Comparison of ENCODE assay signal across 12 cellular contexts in the genomic region with DNA sequence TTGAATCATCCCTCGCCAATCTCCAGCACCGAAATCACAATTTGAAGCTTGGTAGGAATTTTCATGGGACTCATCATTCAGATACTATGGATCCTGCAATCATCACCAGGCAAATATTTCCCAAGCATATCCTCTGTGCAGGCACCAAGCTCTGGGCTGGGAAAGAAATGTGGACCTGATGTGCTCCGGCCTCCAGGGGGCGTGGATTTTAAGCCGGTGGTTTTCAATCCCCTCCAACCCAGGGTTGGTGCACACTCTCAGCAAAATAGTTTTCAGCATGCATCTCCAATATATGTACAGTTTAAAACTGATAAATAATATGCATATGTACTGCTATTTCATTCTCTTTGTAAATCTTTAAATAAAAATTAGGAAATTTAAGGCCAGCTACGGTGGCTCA.
DNase-seq lines count a peak whose midpoint lies in the region; ATAC-seq, FAIRE-seq and TF ChIP-seq lines count a peak whose summit lies in the region.
"Had no signal": no experiment of that assay in that cellular context is flagged by ENCODE, and none has a peak within 500 bp of the region (broad histone marks: within the 10 kb centered on the region; RNA-seq: fewer than 3 reads in every experiment).

No MANE protein-coding gene starts in this region.

- DNase-seq in A549 (ENCODE audit: low read depth in 1 of 2, low spot score in 1 of 2) (peak; percentile 27 to 54), ELF-1 (ENCODE audit: low read depth, low spot score) (peak; percentile 36), PC-3 (peak; percentile 39), fibroblast of pulmonary artery (ENCODE audit: low read depth) (peak; percentile 34), lower leg skin (ENCODE audit: low spot score in 2 of 2) (no peak), ureter (ENCODE audit: low spot score) (no peak), G401 (ENCODE audit: low spot score) (no peak)
- no peak for DNase-seq in activated CD8-positive, alpha-beta memory T cell treated with anti-CD3 and anti-CD28 coated beads, Interleukin-2, amount 10 ng/mL, durations not matched to agents 7 days and 5 days
- DNase-seq: DMS79, left colon, NCI-H524 treated with DMSO at 0.1 percent for 48 hours, right cardiac atrium had no signal

- no peaks in the 10 kb centered on the region for H3K9me2 ChIP-seq in PC-3 (replicated peaks; ENCODE audit: low read length)

- H3K4me3 Mint-ChIP-seq in activated CD8-positive, alpha-beta memory T cell treated with anti-CD3 and anti-CD28 coated beads, Interleukin-2, amount 10 ng/mL, durations not matched to agents 7 days and 5 days = no peak overlapping the region

- H3K4me1 ChIP-seq in A549 = peaks cover 14% of the 10 kb centered on the region
- H3K4me1 ChIP-seq in PC-3 (ENCODE audit: insufficient read depth, low read length) = no peaks in the 10 kb centered on the region

- H3K36me3 Mint-ChIP-seq in activated CD8-positive, alpha-beta memory T cell treated with anti-CD3 and anti-CD28 coated beads, Interleukin-2, amount 10 ng/mL, durations not matched to agents 7 days and 5 days = no peaks in the 10 kb centered on the region

- CTCF ChIA-PET in A549 (lab: Yijun Ruan, JAX) = interaction anchor here (0.9 to 2.9 kb wide), 7 partner anchors 8 to 48 kb away, joined by 3 to 21 read pairs (median 4); no protein-coding TSS in a partner anchor
- CTCF ChIA-PET in PC-3 (lab: Charles Lee) = no interaction called here
- CTCF ChIA-PET in activated CD8-positive, alpha-beta memory T cell treated with anti-CD3 and anti-CD28 coated beads, Interleukin-2, amount 10 ng/mL, durations not matched to agents 7 days and 5 days (lab: Charles Lee) = no interaction called here

- H3K4me1 Mint-ChIP-seq in activated CD8-positive, alpha-beta memory T cell treated with anti-CD3 and anti-CD28 coated beads, Interleukin-2, amount 10 ng/mL, durations not matched to agents 7 days and 5 days = peaks cover 16% of the 10 kb centered on the region

- TF ChIP-seq EP300 in A549 (IDR thresholded peaks at IDR 0.05) = no peak

- ATAC-seq in A549 = peak; percentile 63 to 84; a peak in 4 of 6 replicates
- ATAC-seq in PC-3 = peak; percentile 43; the same call in 1 of the 2 replicates
- ATAC-seq in activated CD8-positive, alpha-beta memory T cell treated with anti-CD3 and anti-CD28 coated beads, Interleukin-2, amount 10 ng/mL, durations not matched to agents 7 days and 5 days = no peak
- ATAC-seq: left colon, right cardiac atrium had no signal

- H3K27ac Mint-ChIP-seq in activated CD8-positive, alpha-beta memory T cell treated with anti-CD3 and anti-CD28 coated beads, Interleukin-2, amount 10 ng/mL, durations not matched to agents 7 days and 5 days = no peak overlapping the region

- H4K20me1 ChIP-seq in PC-3 (ENCODE audit: low read length) = no peaks in the 10 kb centered on the region

- intact Hi-C loops in PC-3 (cut with micrococcal nuclease) = no loop called here
- intact Hi-C loops in lower leg skin (cut with DNase I; ENCODE audit: low total_unique reads) = no loop called here

- in situ Hi-C loops in G401 (cut with HindIII; ENCODE audit: low sequenced_read_pairs) = no loop called here

- H3K27me3 ChIP-seq in PC-3 (ENCODE audit: low read length) = no peaks in the 10 kb centered on the region

- H3K79me2 ChIP-seq in PC-3 (ENCODE audit: low read length) = no peaks in the 10 kb centered on the region

- no peak overlapping the region for H3K27ac ChIP-seq in A549
- no peak overlapping the region for H3K27ac ChIP-seq in PC-3 (ENCODE audit: low read length)

- no peak overlapping the region for H3K9ac ChIP-seq in PC-3 (ENCODE audit: low read length)

- H2AFZ ChIP-seq in PC-3 (ENCODE audit: low read length) = no peak overlapping the region

- POLR2A ChIA-PET in A549 (lab: Yijun Ruan, JAX) = no interaction called here
- POLR2A ChIA-PET in PC-3 (lab: Charles Lee; ENCODE audit: unreplicated experiment) = no interaction called here

- no peaks in the 10 kb centered on the region for H3F3A ChIP-seq in PC-3 (ENCODE audit: low read length, unreplicated experiment)

- FAIRE-seq in A549 (lab: Jason Lieb, UNC) = no peak

- WGBS in A549 (ENCODE audit: missing lambda C conversion rate) = 77% methylated on average over 6 of the region's 6 CpGs
- WGBS in lower leg skin, 2 donors = 85 to 91% methylated on average over 6 of the region's 6 CpGs

- no peak for TF ChIP-seq RAD21 in A549 (conservative IDR thresholded peaks at IDR 0.05 in 1 of 2, IDR thresholded peaks at IDR 0.05 in 1 of 2)

- H3K36me3 ChIP-seq in PC-3 (ENCODE audit: low read depth, low read length) = peaks cover 5% of the 10 kb centered on the region; the same call in 1 of the 2 replicates

- no TSS peak for BruUV-seq in PC-3 (replicated peaks; lab: Mats Ljungman, UMichigan)

- TF ChIP-seq CTCF in A549 (IDR thresholded peaks at IDR 0.05) (peak; percentile 44; the same call in 2 of the 3 replicates), PC-3 (conservative IDR thresholded peaks at IDR 0.05; ENCODE audit: low read depth, low read length) (peak; percentile 65), fibroblast of pulmonary artery (IDR thresholded peaks at IDR 0.05; ENCODE audit: low read length, missing control alignments) (peak; percentile 59), lower leg skin (IDR thresholded peaks at IDR 0.05) (no peak)

- H3K9me3 ChIP-seq in A549 (no peaks in the 10 kb centered on the region), PC-3 (ENCODE audit: low read length) (no peaks in the 10 kb centered on the region)

- no peaks in the 10 kb centered on the region for H3K27me3 Mint-ChIP-seq in activated CD8-positive, alpha-beta memory T cell treated with anti-CD3 and anti-CD28 coated beads, Interleukin-2, amount 10 ng/mL, durations not matched to agents 7 days and 5 days

- H3K4me3 ChIP-seq in A549 (no peak overlapping the region), PC-3 (ENCODE audit: low read length) (no peak overlapping the region), fibroblast of pulmonary artery (replicated peaks; ENCODE audit: low read depth, low read length) (no peak overlapping the region), lower leg skin (ENCODE audit: low read depth, poor library complexity, severe bottlenecking) (no peak overlapping the region)

- no peaks in the 10 kb centered on the region for H3K9me3 Mint-ChIP-seq in activated CD8-positive, alpha-beta memory T cell treated with anti-CD3 and anti-CD28 coated beads, Interleukin-2, amount 10 ng/mL, durations not matched to agents 7 days and 5 days (ENCODE audit: low read depth)

- H3K4me2 ChIP-seq in A549 (no peak overlapping the region), PC-3 (ENCODE audit: low read length) (no peak overlapping the region)

- TF ChIP-seq POLR2A in A549 (IDR thresholded peaks at IDR 0.05; ENCODE audit: low read length) (no peak), lower leg skin (IDR thresholded peaks at IDR 0.05) (no peak)

TF ChIP-seq in A549, 52 proteins besides CTCF, POLR2A, EP300 and RAD21:
- TF ChIP-seq, protein P1, sequence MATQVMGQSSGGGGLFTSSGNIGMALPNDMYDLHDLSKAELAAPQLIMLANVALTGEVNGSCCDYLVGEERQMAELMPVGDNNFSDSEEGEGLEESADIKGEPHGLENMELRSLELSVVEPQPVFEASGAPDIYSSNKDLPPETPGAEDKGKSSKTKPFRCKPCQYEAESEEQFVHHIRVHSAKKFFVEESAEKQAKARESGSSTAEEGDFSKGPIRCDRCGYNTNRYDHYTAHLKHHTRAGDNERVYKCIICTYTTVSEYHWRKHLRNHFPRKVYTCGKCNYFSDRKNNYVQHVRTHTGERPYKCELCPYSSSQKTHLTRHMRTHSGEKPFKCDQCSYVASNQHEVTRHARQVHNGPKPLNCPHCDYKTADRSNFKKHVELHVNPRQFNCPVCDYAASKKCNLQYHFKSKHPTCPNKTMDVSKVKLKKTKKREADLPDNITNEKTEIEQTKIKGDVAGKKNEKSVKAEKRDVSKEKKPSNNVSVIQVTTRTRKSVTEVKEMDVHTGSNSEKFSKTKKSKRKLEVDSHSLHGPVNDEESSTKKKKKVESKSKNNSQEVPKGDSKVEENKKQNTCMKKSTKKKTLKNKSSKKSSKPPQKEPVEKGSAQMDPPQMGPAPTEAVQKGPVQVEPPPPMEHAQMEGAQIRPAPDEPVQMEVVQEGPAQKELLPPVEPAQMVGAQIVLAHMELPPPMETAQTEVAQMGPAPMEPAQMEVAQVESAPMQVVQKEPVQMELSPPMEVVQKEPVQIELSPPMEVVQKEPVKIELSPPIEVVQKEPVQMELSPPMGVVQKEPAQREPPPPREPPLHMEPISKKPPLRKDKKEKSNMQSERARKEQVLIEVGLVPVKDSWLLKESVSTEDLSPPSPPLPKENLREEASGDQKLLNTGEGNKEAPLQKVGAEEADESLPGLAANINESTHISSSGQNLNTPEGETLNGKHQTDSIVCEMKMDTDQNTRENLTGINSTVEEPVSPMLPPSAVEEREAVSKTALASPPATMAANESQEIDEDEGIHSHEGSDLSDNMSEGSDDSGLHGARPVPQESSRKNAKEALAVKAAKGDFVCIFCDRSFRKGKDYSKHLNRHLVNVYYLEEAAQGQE (IDR thresholded peaks at IDR 0.05) = no peak
- TF ChIP-seq FOXS1 (CRISPR knock-in tag; IDR thresholded peaks at IDR 0.05) = no peak
- no peak for TF ChIP-seq MAZ (IDR thresholded peaks at IDR 0.05; ENCODE audit: borderline replicate concordance, low read depth, low read length)
- TF ChIP-seq, protein P2, sequence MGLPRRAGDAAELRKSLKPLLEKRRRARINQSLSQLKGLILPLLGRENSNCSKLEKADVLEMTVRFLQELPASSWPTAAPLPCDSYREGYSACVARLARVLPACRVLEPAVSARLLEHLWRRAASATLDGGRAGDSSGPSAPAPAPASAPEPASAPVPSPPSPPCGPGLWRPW (IDR thresholded peaks at IDR 0.05) = no peak
- TF ChIP-seq CHD4 (IDR thresholded peaks at IDR 0.05; ENCODE audit: borderline replicate concordance) = no peak
- no peak for TF ChIP-seq HOXB13 (CRISPR knock-in tag; IDR thresholded peaks at IDR 0.05; ENCODE audit: low read depth)
- TF ChIP-seq TFCP2L1 (CRISPR knock-in tag; IDR thresholded peaks at IDR 0.05) = no peak
- no peak for TF ChIP-seq SMC3 (IDR thresholded peaks at IDR 0.05)
- TF ChIP-seq NFE2L2 (conservative IDR thresholded peaks at IDR 0.05; ENCODE audit: low read length) = no peak
- TF ChIP-seq, protein P3, sequence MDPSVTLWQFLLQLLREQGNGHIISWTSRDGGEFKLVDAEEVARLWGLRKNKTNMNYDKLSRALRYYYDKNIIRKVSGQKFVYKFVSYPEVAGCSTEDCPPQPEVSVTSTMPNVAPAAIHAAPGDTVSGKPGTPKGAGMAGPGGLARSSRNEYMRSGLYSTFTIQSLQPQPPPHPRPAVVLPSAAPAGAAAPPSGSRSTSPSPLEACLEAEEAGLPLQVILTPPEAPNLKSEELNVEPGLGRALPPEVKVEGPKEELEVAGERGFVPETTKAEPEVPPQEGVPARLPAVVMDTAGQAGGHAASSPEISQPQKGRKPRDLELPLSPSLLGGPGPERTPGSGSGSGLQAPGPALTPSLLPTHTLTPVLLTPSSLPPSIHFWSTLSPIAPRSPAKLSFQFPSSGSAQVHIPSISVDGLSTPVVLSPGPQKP (IDR thresholded peaks at IDR 0.05; ENCODE audit: low read depth, low read length) = no peak
- TF ChIP-seq CHD2 (IDR thresholded peaks at IDR 0.05; ENCODE audit: low read length, partially characterized antibody) = no peak

Comparison
In these comparisons a context has a peak if more than half of its experiments do, and no peak if none do; other contexts are left out.
1. DNase-seq: peak in A549 (2 of 2), ELF-1 (single experiment), PC-3 (single experiment) and fibroblast of pulmonary artery (single experiment); none in lower leg skin (0 of 2), ureter (single experiment), activated CD8-positive, alpha-beta memory T cell treated with anti-CD3 and anti-CD28 coated beads, Interleukin-2, amount 10 ng/mL, durations not matched to agents 7 days and 5 days (single experiment) and G401 (single experiment).
2. CTCF ChIP-seq: peak in A549 (single experiment), PC-3 (single experiment) and fibroblast of pulmonary artery (single experiment); none in lower leg skin (0 of 3).